ENCODE assay signal across 13 cellular contexts in genomic region chr2:106339156-106339555, GRCh38.
DNase-seq lines count a peak whose midpoint lies in the region; ATAC-seq and TF ChIP-seq lines count a peak whose summit lies in the region.
"Had no signal": no experiment of that assay in that cellular context is flagged by ENCODE, and none has a peak within 500 bp of the region (broad histone marks: within the 10 kb centered on the region; RNA-seq: fewer than 3 reads in every experiment).

No MANE protein-coding gene starts in this region.

- no peak for TF ChIP-seq CTCF in neural crest cell (conservative IDR thresholded peaks at IDR 0.05)

- peak; percentile 7 for DNase-seq in NCI-H69 (lab: John Stamatoyannopoulos, UW)
- DNase-seq in left kidney (ENCODE audit: low read depth, low spot score), result peak; percentile 16
- DNase-seq in neural crest cell (ENCODE audit: low read depth, low spot score), result no peak
- no peak for DNase-seq in left lobe of liver (ENCODE audit: low spot score)
- no peak for DNase-seq in SKM-1 treated with dmso at 0.1 percent for 144 hours (lab: John Stamatoyannopoulos, UW; ENCODE audit: unreplicated experiment)
- DNase-seq: ACHN; CD4-positive, CD25-positive, alpha-beta regulatory T cell; H7 had no signal

- H3K36me3 Mint-ChIP-seq in neural crest cell (ENCODE audit: low read depth), result no peaks in the 10 kb centered on the region
- H3K36me3 Mint-ChIP-seq in activated T-helper 17 cell treated with anti-CD3 and anti-CD28 coated beads, Interleukin-2, amount 50 U/mL, for 72 hours (ENCODE audit: low read depth), result no peaks in the 10 kb centered on the region
- H3K36me3 Mint-ChIP-seq: CD4-positive, CD25-positive, alpha-beta regulatory T cell had no signal

- no peaks in the 10 kb centered on the region for H3K27me3 Mint-ChIP-seq in neural crest cell (ENCODE audit: low read depth)
- H3K27me3 Mint-ChIP-seq in activated T-helper 17 cell treated with anti-CD3 and anti-CD28 coated beads, Interleukin-2, amount 50 U/mL, for 72 hours, result no peaks in the 10 kb centered on the region

- ATAC-seq in SK-N-SH treated with all-trans-retinoic acid at 6 μM for 48 hours (no peak; the same call in 2 of the 3 replicates), GM21619 (IDR thresholded peaks at IDR 0.05; ENCODE audit: unreplicated experiment) (no peak), left lobe of liver (no peak)
- ATAC-seq in activated T-helper 17 cell treated with anti-CD3 and anti-CD28 coated beads, Interleukin-2, amount 50 U/mL, for 72 hours (replicated peaks), result no peak
- ATAC-seq: GM23338, HepG2 had no signal

- H3K4me1 Mint-ChIP-seq in neural crest cell, result peaks cover 21% of the 10 kb centered on the region
- H3K4me1 Mint-ChIP-seq in activated T-helper 17 cell treated with anti-CD3 and anti-CD28 coated beads, Interleukin-2, amount 50 U/mL, for 72 hours, result no peaks in the 10 kb centered on the region

- peaks cover 3% of the 10 kb centered on the region for H3K9me3 Mint-ChIP-seq in neural crest cell
- H3K9me3 Mint-ChIP-seq in activated T-helper 17 cell treated with anti-CD3 and anti-CD28 coated beads, Interleukin-2, amount 50 U/mL, for 72 hours, result no peaks in the 10 kb centered on the region
- H3K9me3 Mint-ChIP-seq: CD4-positive, CD25-positive, alpha-beta regulatory T cell; GM23338 had no signal

- H3K4me3 Mint-ChIP-seq in neural crest cell, result no peak overlapping the region
- H3K4me3 Mint-ChIP-seq in activated T-helper 17 cell treated with anti-CD3 and anti-CD28 coated beads, Interleukin-2, amount 50 U/mL, for 72 hours, result no peak overlapping the region
- H3K4me3 Mint-ChIP-seq: CD4-positive, CD25-positive, alpha-beta regulatory T cell; GM23338 had no signal

- H3K27ac Mint-ChIP-seq in neural crest cell (ENCODE audit: unreplicated experiment), result peak overlapping the region; percentile 15
- H3K27ac Mint-ChIP-seq in activated T-helper 17 cell treated with anti-CD3 and anti-CD28 coated beads, Interleukin-2, amount 50 U/mL, for 72 hours, result no peak overlapping the region
- H3K27ac Mint-ChIP-seq: GM23338 had no signal

TF ChIP-seq in SK-N-SH treated with all-trans-retinoic acid at 6 μM for 48 hours, 23 proteins besides CTCF, POLR2A, EP300 and RAD21:
- no peak for TF ChIP-seq CREB5 (CRISPR knock-in tag; IDR thresholded peaks at IDR 0.05; ENCODE audit: low read depth)
- TF ChIP-seq CSDC2 (CRISPR knock-in tag; IDR thresholded peaks at IDR 0.05), result no peak
- TF ChIP-seq ISL1 (CRISPR knock-in tag; IDR thresholded peaks at IDR 0.05), result no peak
- no peak for TF ChIP-seq ARNTL (CRISPR knock-in tag; IDR thresholded peaks at IDR 0.05; ENCODE audit: borderline replicate concordance, low read depth)
- peak; percentile 13; the same call in 1 of the 2 replicates for TF ChIP-seq TCF4 (CRISPR knock-in tag; IDR thresholded peaks at IDR 0.05; ENCODE audit: borderline replicate concordance)

Comparison
In these comparisons a context has a peak if more than half of its experiments do, and no peak if none do; other contexts are left out.
1. DNase-seq: peak in NCI-H69 (single experiment) and left kidney (single experiment); none in neural crest cell (single experiment), left lobe of liver (single experiment) and SKM-1 treated with dmso at 0.1 percent for 144 hours (single experiment).